In genomic region chr19:36850646-36851442, GRCh38 we compare ENCODE assay signal across 8 cellular contexts.
DNase-seq lines count a peak whose midpoint lies in the region; ATAC-seq and TF ChIP-seq lines count a peak whose summit lies in the region.

TSS of gene ZNF345 (plus strand) at chr19:36850876. CDS start at chr19:36876831, 25,955 bp downstream.

- H3K27ac ChIP-seq in HUES48 (ENCODE audit: low read depth, low read length) (peak within 1 kb of the TSS; percentile 73), OCI-LY1 (ENCODE audit: low read depth, low read length, poor library complexity, severe bottlenecking) (peak within 1 kb of the TSS; percentile 31), epithelial cell of prostate (peak within 1 kb of the TSS; percentile 99)

- ATAC-seq in GM21381 (IDR thresholded peaks at IDR 0.05; ENCODE audit: unreplicated experiment), result peak; percentile 79

- H3K9ac ChIP-seq in HUES48 (ENCODE audit: low read depth, low read length), result peak within 1 kb of the TSS; percentile 90
- peak within 1 kb of the TSS; percentile 79 for H3K9ac ChIP-seq in OCI-LY1 (ENCODE audit: low read length)

- H3K4me2 ChIP-seq in OCI-LY1 (ENCODE audit: low read length), result peak within 1 kb of the TSS; percentile 91

- H3K4me1 ChIP-seq in HUES48 (ENCODE audit: control insufficient read depth, insufficient read depth, low read length) (no peaks in the 10 kb centered on the region), OCI-LY1 (ENCODE audit: insufficient read depth, low read length, severe bottlenecking) (peaks cover 7% of the 10 kb centered on the region)

- peaks cover 20% of the 10 kb centered on the region for H3K36me3 ChIP-seq in HUES48 (ENCODE audit: control insufficient read depth, insufficient read depth, low read length)
- peaks cover 11% of the 10 kb centered on the region for H3K36me3 ChIP-seq in OCI-LY1 (ENCODE audit: insufficient read depth, low read length)

- H3K27me3 ChIP-seq in HUES48 (ENCODE audit: control insufficient read depth, insufficient read depth, low read length) (no peaks in the 10 kb centered on the region), OCI-LY1 (ENCODE audit: insufficient read depth, low read length) (no peaks in the 10 kb centered on the region)

- peak within 1 kb of the TSS; percentile 96 for H3K4me3 ChIP-seq in HUES48 (ENCODE audit: low read depth, low read length)
- peak within 1 kb of the TSS; percentile 72 for H3K4me3 ChIP-seq in OCI-LY1 (ENCODE audit: low read depth, low read length, poor library complexity, severe bottlenecking)

- TF ChIP-seq CTCF in OCI-LY1 (IDR thresholded peaks at IDR 0.05; ENCODE audit: low read length), result no peak

- H3K9me2 ChIP-seq in OCI-LY1 (ENCODE audit: low read depth, low read length), result no peaks in the 10 kb centered on the region

- DNase-seq in COLO829 (ENCODE audit: low spot score), result peak; percentile 91
- peak; percentile 79 for DNase-seq in activated T-cell treated with anti-CD3 and anti-CD28 coated beads for 24 hours (ENCODE audit: low read depth)
- peak; percentile 74 for DNase-seq in epithelial cell of prostate (ENCODE audit: low read depth, low spot score)
- DNase-seq in middle frontal gyrus (ENCODE audit: extremely low spot score, low spot score), result peak; percentile 94
- peak; percentile 70 to 77 for DNase-seq in stimulated activated CD8-positive, alpha-beta memory T cell treated with anti-CD3 and anti-CD28 coated beads, Interleukin-15, amount 100 ng/mL, for 48 hours (ENCODE audit: low read depth in 2 of 2)

- no peaks in the 10 kb centered on the region; the same call in 1 of the 2 replicates for H3K9me3 ChIP-seq in HUES48 (ENCODE audit: control insufficient read depth, insufficient read depth, low read length)
- peaks cover 9% of the 10 kb centered on the region for H3K9me3 ChIP-seq in OCI-LY1 (ENCODE audit: low read length)

- H3K79me2 ChIP-seq in OCI-LY1 (ENCODE audit: insufficient read depth, low read length), result peaks cover 7% of the 10 kb centered on the region

- H2AFZ ChIP-seq in OCI-LY1 (ENCODE audit: low read length), result 0 out of 2 replicates have a peak within 1 kb of the TSS, but pooled peaks have one; percentile 74

- H3F3A ChIP-seq in OCI-LY1 (ENCODE audit: insufficient read depth, low read length), result no peaks in the 10 kb centered on the region

- no peaks in the 10 kb centered on the region for H4K20me1 ChIP-seq in OCI-LY1 (ENCODE audit: insufficient read depth, low read length)

Comparison
In these comparisons a context has a peak if more than half of its experiments do, and no peak if none do; other contexts are left out.
1. Peak in every context shown above with its lines: DNase-seq, ATAC-seq, H3K4me3 ChIP-seq and H3K27ac ChIP-seq.
2. H3K27ac ChIP-seq: peak in every context shown above with its lines; median percentile 99 in epithelial cell of prostate; 73 in HUES48; 31 in OCI-LY1.